1 cellular context compared by ENCODE assay signal in the genomic region with DNA sequence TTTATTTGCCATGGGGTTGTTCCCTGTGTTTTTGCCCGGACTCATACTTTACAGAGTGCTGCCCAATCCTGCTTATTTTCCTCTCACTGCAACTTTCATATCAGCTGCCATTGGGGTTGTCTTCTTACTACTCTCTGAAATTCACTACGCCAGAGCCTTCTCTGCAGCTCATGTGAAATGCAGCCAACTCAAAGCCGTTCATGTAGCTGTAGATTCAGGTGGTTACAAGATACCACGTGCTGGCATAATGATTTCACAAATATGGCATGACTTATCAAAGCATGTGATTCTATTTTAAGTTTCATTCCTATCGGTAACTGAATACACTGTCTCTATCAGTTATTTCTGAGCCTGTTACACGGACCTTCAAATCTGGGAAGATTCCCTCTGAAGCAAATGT.
TF ChIP-seq lines count a peak whose summit lies in the region.

No MANE protein-coding gene starts in this region.

TF ChIP-seq in H1, 55 proteins besides CTCF, POLR2A, EP300 and RAD21:
- TF ChIP-seq, protein P1, sequence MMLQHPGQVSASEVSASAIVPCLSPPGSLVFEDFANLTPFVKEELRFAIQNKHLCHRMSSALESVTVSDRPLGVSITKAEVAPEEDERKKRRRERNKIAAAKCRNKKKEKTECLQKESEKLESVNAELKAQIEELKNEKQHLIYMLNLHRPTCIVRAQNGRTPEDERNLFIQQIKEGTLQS (IDR thresholded peaks at IDR 0.05; ENCODE audit: insufficient read depth, low read depth, low read length) = no peak
- TF ChIP-seq SP2 (IDR thresholded peaks at IDR 0.05; ENCODE audit: low read length) (no peak), POU5F1 (IDR thresholded peaks at IDR 0.05; ENCODE audit: low read depth, low read length) (no peak), TEAD4 (IDR thresholded peaks at IDR 0.05; ENCODE audit: low read depth, low read length) (no peak), HDAC6 (IDR thresholded peaks at IDR 0.05; ENCODE audit: low read depth, low read length) (no peak), TAF7 (optimal IDR thresholded peaks at IDR 0.05; ENCODE audit: borderline replicate concordance, low read depth, low read length) (no peak), TAF1 (IDR thresholded peaks at IDR 0.05; ENCODE audit: low read depth, low read length) (no peak), HDAC2 (IDR thresholded peaks at IDR 0.05; ENCODE audit: borderline replicate concordance in 1 of 2, low read depth in 2 of 2, low read length in 2 of 2) (no peak), RXRA (IDR thresholded peaks at IDR 0.05; ENCODE audit: insufficient read depth, low read depth, low read length) (no peak), ASH2L (IDR thresholded peaks at IDR 0.05; ENCODE audit: low read length) (no peak), CTBP2 (IDR thresholded peaks at IDR 0.05; ENCODE audit: borderline replicate concordance, insufficient read depth, insufficient read length, low read length) (no peak), GTF2F1 (IDR thresholded peaks at IDR 0.05; ENCODE audit: borderline replicate concordance, low read depth, low read length) (no peak), JUND (IDR thresholded peaks at IDR 0.05; ENCODE audit: low read length) (no peak), RNF2 (IDR thresholded peaks at IDR 0.05; ENCODE audit: borderline replicate concordance, low read depth, low read length, missing control alignments, poor library complexity, severe bottlenecking) (no peak), SP1 (IDR thresholded peaks at IDR 0.05; ENCODE audit: low read depth, low read length) (no peak), CHD2 (IDR thresholded peaks at IDR 0.05; ENCODE audit: low read length) (no peak), SUZ12 (IDR thresholded peaks at IDR 0.05; ENCODE audit: low read length) (no peak)
